Comparison of ENCODE assay signal across 2 cellular contexts in the genomic region with DNA sequence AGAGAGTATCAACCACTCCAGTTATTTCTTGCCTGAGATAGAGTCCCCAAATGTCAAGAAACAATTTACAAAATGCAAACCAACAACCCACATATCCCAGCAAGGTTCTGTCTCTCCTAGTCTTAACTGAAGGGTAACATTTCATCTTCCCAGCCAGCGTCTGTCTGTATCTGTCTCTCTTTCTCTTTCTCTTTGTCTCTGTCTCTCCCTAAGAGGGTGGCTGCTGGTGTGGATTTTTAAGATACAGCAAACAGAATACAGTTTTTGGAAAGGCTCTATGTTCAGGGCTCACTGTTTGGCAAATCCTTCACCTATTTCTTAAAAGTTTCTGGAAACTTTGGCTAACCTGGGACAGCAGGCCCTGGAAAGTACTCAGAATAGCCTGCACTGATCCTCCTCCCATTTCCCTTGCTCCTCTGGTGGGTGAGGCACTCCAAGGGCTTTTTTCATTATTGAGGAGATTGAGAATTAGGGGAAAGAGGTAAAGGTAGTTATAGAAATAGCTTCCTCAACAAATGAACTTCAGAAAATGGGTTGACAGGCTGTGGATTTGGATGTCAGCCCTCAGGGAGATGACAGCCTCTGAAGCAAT.
TF ChIP-seq lines count a peak whose summit lies in the region.

No MANE protein-coding gene starts in this region.

TF ChIP-seq in liver, 16 proteins besides CTCF, POLR2A, EP300 and RAD21:
- TF ChIP-seq HNF4G (IDR thresholded peaks at IDR 0.05), result no peak
- TF ChIP-seq NR2F2 (IDR thresholded peaks at IDR 0.05), result no peak
- TF ChIP-seq JUND (IDR thresholded peaks at IDR 0.05), result no peak
- TF ChIP-seq FOXA1 (IDR thresholded peaks at IDR 0.05), result no peak
- TF ChIP-seq, protein P1, sequence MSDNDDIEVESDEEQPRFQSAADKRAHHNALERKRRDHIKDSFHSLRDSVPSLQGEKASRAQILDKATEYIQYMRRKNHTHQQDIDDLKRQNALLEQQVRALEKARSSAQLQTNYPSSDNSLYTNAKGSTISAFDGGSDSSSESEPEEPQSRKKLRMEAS (IDR thresholded peaks at IDR 0.05), result no peak
- TF ChIP-seq, protein P2, sequence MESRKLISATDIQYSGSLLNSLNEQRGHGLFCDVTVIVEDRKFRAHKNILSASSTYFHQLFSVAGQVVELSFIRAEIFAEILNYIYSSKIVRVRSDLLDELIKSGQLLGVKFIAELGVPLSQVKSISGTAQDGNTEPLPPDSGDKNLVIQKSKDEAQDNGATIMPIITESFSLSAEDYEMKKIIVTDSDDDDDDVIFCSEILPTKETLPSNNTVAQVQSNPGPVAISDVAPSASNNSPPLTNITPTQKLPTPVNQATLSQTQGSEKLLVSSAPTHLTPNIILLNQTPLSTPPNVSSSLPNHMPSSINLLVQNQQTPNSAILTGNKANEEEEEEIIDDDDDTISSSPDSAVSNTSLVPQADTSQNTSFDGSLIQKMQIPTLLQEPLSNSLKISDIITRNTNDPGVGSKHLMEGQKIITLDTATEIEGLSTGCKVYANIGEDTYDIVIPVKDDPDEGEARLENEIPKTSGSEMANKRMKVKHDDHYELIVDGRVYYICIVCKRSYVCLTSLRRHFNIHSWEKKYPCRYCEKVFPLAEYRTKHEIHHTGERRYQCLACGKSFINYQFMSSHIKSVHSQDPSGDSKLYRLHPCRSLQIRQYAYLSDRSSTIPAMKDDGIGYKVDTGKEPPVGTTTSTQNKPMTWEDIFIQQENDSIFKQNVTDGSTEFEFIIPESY (IDR thresholded peaks at IDR 0.05), result no peak
- no peak for TF ChIP-seq FOXA2 (IDR thresholded peaks at IDR 0.05)
- TF ChIP-seq TAF1 (conservative IDR thresholded peaks at IDR 0.05), result no peak
- TF ChIP-seq YY1 (IDR thresholded peaks at IDR 0.05), result no peak

TF ChIP-seq in HepG2, 621 proteins besides CTCF, POLR2A, EP300 and RAD21:
- TF ChIP-seq CREB1 (IDR thresholded peaks at IDR 0.05) (no peak), CREB1 (CRISPR knock-in tag; IDR thresholded peaks at IDR 0.05) (no peak), ZFP62 (CRISPR knock-in tag; IDR thresholded peaks at IDR 0.05) (no peak), NFE2 (CRISPR knock-in tag; IDR thresholded peaks at IDR 0.05) (no peak), ZSCAN21 (CRISPR knock-in tag; IDR thresholded peaks at IDR 0.05; ENCODE audit: borderline replicate concordance) (no peak), ZNF138 (CRISPR knock-in tag; IDR thresholded peaks at IDR 0.05; ENCODE audit: low read depth) (no peak), TARDBP (CRISPR knock-in tag; IDR thresholded peaks at IDR 0.05) (no peak), ATF7 (IDR thresholded peaks at IDR 0.05) (no peak), ATF7 (CRISPR knock-in tag; IDR thresholded peaks at IDR 0.05) (no peak), ZNF558 (CRISPR knock-in tag; IDR thresholded peaks at IDR 0.05; ENCODE audit: borderline replicate concordance) (no peak), ZBTB1 (CRISPR knock-in tag; IDR thresholded peaks at IDR 0.05; ENCODE audit: borderline replicate concordance) (no peak), TCF7L2 (IDR thresholded peaks at IDR 0.05; ENCODE audit: low read depth, low read length) (no peak), MEF2D (CRISPR knock-in tag; IDR thresholded peaks at IDR 0.05) (no peak), ETV6 (CRISPR knock-in tag; conservative IDR thresholded peaks at IDR 0.05) (no peak), ZNF543 (CRISPR knock-in tag; IDR thresholded peaks at IDR 0.05) (no peak)
- TF ChIP-seq, protein P3, sequence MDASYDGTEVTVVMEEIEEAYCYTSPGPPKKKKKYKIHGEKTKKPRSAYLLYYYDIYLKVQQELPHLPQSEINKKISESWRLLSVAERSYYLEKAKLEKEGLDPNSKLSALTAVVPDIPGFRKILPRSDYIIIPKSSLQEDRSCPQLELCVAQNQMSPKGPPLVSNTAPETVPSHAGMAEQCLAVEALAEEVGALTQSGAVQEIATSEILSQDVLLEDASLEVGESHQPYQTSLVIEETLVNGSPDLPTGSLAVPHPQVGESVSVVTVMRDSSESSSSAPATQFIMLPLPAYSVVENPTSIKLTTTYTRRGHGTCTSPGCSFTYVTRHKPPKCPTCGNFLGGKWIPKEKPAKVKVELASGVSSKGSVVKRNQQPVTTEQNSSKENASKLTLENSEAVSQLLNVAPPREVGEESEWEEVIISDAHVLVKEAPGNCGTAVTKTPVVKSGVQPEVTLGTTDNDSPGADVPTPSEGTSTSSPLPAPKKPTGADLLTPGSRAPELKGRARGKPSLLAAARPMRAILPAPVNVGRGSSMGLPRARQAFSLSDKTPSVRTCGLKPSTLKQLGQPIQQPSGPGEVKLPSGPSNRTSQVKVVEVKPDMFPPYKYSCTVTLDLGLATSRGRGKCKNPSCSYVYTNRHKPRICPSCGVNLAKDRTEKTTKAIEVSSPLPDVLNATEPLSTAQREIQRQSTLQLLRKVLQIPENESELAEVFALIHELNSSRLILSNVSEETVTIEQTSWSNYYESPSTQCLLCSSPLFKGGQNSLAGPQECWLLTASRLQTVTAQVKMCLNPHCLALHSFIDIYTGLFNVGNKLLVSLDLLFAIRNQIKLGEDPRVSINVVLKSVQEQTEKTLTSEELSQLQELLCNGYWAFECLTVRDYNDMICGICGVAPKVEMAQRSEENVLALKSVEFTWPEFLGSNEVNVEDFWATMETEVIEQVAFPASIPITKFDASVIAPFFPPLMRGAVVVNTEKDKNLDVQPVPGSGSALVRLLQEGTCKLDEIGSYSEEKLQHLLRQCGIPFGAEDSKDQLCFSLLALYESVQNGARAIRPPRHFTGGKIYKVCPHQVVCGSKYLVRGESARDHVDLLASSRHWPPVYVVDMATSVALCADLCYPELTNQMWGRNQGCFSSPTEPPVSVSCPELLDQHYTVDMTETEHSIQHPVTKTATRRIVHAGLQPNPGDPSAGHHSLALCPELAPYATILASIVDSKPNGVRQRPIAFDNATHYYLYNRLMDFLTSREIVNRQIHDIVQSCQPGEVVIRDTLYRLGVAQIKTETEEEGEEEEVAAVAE (CRISPR knock-in tag; IDR thresholded peaks at IDR 0.05; ENCODE audit: borderline replicate concordance), result no peak
- TF ChIP-seq, protein P4, sequence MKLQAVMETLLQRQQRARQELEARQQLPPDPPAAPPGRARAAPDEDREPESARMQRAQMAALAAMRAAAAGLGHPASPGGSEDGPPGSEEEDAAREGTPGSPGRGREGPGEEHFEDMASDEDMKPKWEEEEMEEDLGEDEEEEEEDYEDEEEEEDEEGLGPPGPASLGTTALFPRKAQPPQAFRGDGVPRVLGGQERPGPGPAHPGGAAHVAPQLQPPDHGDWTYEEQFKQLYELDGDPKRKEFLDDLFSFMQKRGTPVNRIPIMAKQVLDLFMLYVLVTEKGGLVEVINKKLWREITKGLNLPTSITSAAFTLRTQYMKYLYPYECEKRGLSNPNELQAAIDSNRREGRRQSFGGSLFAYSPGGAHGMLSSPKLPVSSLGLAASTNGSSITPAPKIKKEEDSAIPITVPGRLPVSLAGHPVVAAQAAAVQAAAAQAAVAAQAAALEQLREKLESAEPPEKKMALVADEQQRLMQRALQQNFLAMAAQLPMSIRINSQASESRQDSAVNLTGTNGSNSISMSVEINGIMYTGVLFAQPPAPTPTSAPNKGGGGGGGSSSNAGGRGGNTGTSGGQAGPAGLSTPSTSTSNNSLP (IDR thresholded peaks at IDR 0.05; ENCODE audit: low read depth, low read length), result no peak
- TF ChIP-seq, protein P5, sequence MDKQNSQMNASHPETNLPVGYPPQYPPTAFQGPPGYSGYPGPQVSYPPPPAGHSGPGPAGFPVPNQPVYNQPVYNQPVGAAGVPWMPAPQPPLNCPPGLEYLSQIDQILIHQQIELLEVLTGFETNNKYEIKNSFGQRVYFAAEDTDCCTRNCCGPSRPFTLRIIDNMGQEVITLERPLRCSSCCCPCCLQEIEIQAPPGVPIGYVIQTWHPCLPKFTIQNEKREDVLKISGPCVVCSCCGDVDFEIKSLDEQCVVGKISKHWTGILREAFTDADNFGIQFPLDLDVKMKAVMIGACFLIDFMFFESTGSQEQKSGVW (CRISPR knock-in tag; IDR thresholded peaks at IDR 0.05; ENCODE audit: borderline replicate concordance), result no peak
- TF ChIP-seq, protein P6, sequence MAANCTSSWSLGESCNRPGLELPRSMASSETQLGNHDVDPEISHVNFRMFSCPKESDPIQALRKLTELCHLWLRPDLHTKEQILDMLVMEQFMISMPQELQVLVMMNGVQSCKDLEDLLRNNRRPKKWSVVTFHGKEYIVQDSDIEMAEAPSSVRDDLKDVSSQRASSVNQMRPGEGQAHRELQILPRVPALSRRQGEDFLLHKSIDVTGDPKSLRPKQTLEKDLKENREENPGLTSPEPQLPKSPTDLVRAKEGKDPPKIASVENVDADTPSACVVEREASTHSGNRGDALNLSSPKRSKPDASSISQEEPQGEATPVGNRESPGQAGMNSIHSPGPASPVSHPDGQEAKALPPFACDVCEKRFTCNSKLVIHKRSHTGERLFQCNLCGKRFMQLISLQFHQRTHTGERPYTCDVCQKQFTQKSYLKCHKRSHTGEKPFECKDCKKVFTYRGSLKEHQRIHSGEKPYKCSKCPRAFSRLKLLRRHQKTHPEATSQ (CRISPR knock-in tag; IDR thresholded peaks at IDR 0.05; ENCODE audit: borderline replicate concordance), result no peak
- TF ChIP-seq, protein P7, sequence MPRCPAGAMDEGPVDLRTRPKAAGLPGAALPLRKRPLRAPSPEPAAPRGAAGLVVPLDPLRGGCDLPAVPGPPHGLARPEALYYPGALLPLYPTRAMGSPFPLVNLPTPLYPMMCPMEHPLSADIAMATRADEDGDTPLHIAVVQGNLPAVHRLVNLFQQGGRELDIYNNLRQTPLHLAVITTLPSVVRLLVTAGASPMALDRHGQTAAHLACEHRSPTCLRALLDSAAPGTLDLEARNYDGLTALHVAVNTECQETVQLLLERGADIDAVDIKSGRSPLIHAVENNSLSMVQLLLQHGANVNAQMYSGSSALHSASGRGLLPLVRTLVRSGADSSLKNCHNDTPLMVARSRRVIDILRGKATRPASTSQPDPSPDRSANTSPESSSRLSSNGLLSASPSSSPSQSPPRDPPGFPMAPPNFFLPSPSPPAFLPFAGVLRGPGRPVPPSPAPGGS (CRISPR knock-in tag; IDR thresholded peaks at IDR 0.05), result no peak
